In the genomic region with DNA sequence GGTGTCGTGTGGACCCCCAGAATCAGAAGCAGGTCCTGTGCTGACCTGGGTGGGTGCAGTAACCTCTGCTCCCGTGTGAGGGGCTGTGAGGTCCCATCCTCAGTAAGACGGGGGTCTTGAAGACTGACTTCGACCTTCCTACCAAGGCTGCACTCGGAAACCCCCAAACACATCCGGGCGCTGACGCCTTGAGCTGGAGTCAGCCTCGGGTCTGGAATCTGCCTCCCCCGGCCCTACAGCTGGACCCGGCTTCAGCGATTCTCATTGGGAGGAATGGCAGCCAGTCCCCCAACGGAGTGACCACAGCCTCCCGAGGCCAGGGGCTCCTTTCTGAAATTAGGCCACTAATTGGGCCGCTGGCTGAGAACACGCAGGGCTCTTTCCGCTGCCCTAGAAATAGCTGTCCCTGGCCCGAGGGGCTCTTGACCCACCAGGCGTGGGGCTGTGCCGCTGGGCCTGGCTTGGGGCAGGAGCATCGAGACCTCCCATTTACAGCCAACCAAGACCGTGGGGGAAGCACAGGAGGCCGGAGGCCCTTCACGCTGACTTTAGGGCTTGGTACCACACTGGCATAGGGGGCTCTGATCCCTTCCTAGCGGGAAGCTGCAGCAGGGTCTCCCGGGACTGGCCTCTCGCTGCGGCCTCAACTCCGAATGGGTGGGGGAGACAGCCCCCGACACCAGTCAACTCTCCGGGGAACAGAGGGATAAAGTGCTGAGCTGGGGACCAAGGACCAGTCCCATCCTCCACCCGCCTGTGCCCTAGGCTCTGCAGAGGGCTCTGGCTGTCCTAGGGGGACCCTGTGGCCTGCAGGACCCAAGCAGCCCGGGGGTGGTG, we compare ENCODE assay signal across 1 cellular context.
TF ChIP-seq lines count a peak whose summit lies in the region.

No MANE protein-coding gene starts in this region.

TF ChIP-seq in K562, 482 proteins besides CTCF, POLR2A, EP300 and RAD21:
- TF ChIP-seq ZNF436 (CRISPR knock-in tag; IDR thresholded peaks at IDR 0.05) (no peak), HNRNPUL1 (IDR thresholded peaks at IDR 0.05; ENCODE audit: low read length) (peak; percentile 60; the same call in 1 of the 2 replicates), ZKSCAN3 (CRISPR knock-in tag; IDR thresholded peaks at IDR 0.05) (no peak), ZBED1 (IDR thresholded peaks at IDR 0.05) (no peak), ETV5 (CRISPR knock-in tag; IDR thresholded peaks at IDR 0.05; ENCODE audit: low read depth) (no peak), HMGN3 (IDR thresholded peaks at IDR 0.05; ENCODE audit: borderline replicate concordance, extremely low read depth, insufficient read length, low read depth, low read length) (peak; percentile 14), SRSF9 (IDR thresholded peaks at IDR 0.05; ENCODE audit: borderline replicate concordance, low read depth, low read length) (no peak), POLR2G (IDR thresholded peaks at IDR 0.05; ENCODE audit: low read depth, low read length) (peak; percentile 54)
- TF ChIP-seq, protein P1, sequence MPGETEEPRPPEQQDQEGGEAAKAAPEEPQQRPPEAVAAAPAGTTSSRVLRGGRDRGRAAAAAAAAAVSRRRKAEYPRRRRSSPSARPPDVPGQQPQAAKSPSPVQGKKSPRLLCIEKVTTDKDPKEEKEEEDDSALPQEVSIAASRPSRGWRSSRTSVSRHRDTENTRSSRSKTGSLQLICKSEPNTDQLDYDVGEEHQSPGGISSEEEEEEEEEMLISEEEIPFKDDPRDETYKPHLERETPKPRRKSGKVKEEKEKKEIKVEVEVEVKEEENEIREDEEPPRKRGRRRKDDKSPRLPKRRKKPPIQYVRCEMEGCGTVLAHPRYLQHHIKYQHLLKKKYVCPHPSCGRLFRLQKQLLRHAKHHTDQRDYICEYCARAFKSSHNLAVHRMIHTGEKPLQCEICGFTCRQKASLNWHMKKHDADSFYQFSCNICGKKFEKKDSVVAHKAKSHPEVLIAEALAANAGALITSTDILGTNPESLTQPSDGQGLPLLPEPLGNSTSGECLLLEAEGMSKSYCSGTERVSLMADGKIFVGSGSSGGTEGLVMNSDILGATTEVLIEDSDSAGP (CRISPR knock-in tag; IDR thresholded peaks at IDR 0.05), result no peak
